ENCODE assay signal across 1 cellular context in the genomic region with DNA sequence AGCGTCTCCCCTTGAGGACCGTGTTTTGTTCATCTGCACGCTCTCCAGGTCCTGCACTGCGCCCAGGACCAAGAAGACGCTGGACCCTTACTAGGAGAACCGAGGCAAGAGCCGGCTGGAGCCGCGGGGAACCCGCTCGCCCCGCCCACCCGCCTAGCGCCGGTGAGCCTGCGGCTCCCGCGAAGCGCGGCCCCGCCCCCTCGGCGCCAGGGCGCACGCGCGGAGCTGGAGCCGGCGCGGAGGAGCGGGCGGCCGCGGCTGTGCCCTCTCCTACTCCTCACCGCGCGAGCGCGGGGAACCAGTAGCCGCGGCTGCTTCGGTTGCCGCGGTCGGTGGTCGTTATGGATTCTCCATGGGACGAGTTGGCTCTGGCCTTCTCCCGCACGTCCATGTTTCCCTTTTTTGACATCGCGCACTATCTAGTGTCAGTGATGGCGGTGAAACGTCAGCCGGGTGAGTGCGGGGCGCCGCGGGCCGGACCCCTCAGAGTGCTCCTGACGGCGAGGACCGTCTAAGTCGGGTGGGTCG.
TF ChIP-seq lines count a peak whose summit lies in the region.

A gene with protein sequence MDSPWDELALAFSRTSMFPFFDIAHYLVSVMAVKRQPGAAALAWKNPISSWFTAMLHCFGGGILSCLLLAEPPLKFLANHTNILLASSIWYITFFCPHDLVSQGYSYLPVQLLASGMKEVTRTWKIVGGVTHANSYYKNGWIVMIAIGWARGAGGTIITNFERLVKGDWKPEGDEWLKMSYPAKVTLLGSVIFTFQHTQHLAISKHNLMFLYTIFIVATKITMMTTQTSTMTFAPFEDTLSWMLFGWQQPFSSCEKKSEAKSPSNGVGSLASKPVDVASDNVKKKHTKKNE (plus strand): TSS at position 222 of the 528 bp plus-strand sequence. CDS start 120 bp downstream, at position 342.

TF ChIP-seq in HepG2, 621 proteins besides CTCF, POLR2A, EP300 and RAD21 (continued from another document and continues in another):
- TF ChIP-seq YEATS4 (CRISPR knock-in tag; IDR thresholded peaks at IDR 0.05; ENCODE audit: borderline replicate concordance) = no peak
- no peak for TF ChIP-seq ZNF337 (CRISPR knock-in tag; IDR thresholded peaks at IDR 0.05; ENCODE audit: borderline replicate concordance, low read depth)
- TF ChIP-seq GZF1 (CRISPR knock-in tag; IDR thresholded peaks at IDR 0.05) = no peak
- TF ChIP-seq ZNF792 (CRISPR knock-in tag; IDR thresholded peaks at IDR 0.05) = no peak
- TF ChIP-seq, protein P1, sequence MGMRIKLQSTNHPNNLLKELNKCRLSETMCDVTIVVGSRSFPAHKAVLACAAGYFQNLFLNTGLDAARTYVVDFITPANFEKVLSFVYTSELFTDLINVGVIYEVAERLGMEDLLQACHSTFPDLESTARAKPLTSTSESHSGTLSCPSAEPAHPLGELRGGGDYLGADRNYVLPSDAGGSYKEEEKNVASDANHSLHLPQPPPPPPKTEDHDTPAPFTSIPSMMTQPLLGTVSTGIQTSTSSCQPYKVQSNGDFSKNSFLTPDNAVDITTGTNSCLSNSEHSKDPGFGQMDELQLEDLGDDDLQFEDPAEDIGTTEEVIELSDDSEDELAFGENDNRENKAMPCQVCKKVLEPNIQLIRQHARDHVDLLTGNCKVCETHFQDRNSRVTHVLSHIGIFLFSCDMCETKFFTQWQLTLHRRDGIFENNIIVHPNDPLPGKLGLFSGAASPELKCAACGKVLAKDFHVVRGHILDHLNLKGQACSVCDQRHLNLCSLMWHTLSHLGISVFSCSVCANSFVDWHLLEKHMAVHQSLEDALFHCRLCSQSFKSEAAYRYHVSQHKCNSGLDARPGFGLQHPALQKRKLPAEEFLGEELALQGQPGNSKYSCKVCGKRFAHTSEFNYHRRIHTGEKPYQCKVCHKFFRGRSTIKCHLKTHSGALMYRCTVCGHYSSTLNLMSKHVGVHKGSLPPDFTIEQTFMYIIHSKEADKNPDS (CRISPR knock-in tag; IDR thresholded peaks at IDR 0.05) = no peak
- no peak for TF ChIP-seq HNRNPL (IDR thresholded peaks at IDR 0.05; ENCODE audit: low read depth, low read length)
- no peak for TF ChIP-seq TOPORS (CRISPR knock-in tag; IDR thresholded peaks at IDR 0.05)
- no peak for TF ChIP-seq NCOA5 (CRISPR knock-in tag; IDR thresholded peaks at IDR 0.05)
- TF ChIP-seq, protein P2, sequence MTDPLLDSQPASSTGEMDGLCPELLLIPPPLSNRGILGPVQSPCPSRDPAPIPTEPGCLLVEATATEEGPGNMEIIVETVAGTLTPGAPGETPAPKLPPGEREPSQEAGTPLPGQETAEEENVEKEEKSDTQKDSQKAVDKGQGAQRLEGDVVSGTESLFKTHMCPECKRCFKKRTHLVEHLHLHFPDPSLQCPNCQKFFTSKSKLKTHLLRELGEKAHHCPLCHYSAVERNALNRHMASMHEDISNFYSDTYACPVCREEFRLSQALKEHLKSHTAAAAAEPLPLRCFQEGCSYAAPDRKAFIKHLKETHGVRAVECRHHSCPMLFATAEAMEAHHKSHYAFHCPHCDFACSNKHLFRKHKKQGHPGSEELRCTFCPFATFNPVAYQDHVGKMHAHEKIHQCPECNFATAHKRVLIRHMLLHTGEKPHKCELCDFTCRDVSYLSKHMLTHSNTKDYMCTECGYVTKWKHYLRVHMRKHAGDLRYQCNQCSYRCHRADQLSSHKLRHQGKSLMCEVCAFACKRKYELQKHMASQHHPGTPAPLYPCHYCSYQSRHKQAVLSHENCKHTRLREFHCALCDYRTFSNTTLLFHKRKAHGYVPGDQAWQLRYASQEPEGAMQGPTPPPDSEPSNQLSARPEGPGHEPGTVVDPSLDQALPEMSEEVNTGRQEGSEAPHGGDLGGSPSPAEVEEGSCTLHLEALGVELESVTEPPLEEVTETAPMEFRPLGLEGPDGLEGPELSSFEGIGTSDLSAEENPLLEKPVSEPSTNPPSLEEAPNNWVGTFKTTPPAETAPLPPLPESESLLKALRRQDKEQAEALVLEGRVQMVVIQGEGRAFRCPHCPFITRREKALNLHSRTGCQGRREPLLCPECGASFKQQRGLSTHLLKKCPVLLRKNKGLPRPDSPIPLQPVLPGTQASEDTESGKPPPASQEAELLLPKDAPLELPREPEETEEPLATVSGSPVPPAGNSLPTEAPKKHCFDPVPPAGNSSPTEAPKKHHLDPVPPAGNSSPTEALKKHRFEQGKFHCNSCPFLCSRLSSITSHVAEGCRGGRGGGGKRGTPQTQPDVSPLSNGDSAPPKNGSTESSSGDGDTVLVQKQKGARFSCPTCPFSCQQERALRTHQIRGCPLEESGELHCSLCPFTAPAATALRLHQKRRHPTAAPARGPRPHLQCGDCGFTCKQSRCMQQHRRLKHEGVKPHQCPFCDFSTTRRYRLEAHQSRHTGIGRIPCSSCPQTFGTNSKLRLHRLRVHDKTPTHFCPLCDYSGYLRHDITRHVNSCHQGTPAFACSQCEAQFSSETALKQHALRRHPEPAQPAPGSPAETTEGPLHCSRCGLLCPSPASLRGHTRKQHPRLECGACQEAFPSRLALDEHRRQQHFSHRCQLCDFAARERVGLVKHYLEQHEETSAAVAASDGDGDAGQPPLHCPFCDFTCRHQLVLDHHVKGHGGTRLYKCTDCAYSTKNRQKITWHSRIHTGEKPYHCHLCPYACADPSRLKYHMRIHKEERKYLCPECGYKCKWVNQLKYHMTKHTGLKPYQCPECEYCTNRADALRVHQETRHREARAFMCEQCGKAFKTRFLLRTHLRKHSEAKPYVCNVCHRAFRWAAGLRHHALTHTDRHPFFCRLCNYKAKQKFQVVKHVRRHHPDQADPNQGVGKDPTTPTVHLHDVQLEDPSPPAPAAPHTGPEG (CRISPR knock-in tag; IDR thresholded peaks at IDR 0.05) = 0 out of 2 replicates have a peak, but pooled peaks have one; percentile 14
- no peak for TF ChIP-seq FOSL2 (CRISPR knock-in tag; IDR thresholded peaks at IDR 0.05)
- TF ChIP-seq ZNF431 (CRISPR knock-in tag; IDR thresholded peaks at IDR 0.05; ENCODE audit: borderline replicate concordance, low read depth) = no peak
- TF ChIP-seq TBL1XR1 (IDR thresholded peaks at IDR 0.05; ENCODE audit: borderline replicate concordance, low read length, partially characterized antibody) = no peak
- TF ChIP-seq ARID2 (CRISPR knock-in tag; IDR thresholded peaks at IDR 0.05; ENCODE audit: borderline replicate concordance) = no peak
- TF ChIP-seq, protein P3, sequence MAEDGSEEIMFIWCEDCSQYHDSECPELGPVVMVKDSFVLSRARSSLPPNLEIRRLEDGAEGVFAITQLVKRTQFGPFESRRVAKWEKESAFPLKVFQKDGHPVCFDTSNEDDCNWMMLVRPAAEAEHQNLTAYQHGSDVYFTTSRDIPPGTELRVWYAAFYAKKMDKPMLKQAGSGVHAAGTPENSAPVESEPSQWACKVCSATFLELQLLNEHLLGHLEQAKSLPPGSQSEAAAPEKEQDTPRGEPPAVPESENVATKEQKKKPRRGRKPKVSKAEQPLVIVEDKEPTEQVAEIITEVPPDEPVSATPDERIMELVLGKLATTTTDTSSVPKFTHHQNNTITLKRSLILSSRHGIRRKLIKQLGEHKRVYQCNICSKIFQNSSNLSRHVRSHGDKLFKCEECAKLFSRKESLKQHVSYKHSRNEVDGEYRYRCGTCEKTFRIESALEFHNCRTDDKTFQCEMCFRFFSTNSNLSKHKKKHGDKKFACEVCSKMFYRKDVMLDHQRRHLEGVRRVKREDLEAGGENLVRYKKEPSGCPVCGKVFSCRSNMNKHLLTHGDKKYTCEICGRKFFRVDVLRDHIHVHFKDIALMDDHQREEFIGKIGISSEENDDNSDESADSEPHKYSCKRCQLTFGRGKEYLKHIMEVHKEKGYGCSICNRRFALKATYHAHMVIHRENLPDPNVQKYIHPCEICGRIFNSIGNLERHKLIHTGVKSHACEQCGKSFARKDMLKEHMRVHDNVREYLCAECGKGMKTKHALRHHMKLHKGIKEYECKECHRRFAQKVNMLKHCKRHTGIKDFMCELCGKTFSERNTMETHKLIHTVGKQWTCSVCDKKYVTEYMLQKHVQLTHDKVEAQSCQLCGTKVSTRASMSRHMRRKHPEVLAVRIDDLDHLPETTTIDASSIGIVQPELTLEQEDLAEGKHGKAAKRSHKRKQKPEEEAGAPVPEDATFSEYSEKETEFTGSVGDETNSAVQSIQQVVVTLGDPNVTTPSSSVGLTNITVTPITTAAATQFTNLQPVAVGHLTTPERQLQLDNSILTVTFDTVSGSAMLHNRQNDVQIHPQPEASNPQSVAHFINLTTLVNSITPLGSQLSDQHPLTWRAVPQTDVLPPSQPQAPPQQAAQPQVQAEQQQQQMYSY (CRISPR knock-in tag; IDR thresholded peaks at IDR 0.05) = no peak
- TF ChIP-seq ZSCAN29 (CRISPR knock-in tag; conservative IDR thresholded peaks at IDR 0.05) = no peak
- TF ChIP-seq ZNF282 (IDR thresholded peaks at IDR 0.05; ENCODE audit: partially characterized antibody) = no peak
- TF ChIP-seq ZBTB7A (CRISPR knock-in tag; IDR thresholded peaks at IDR 0.05) = 0 out of 2 replicates have a peak, but pooled peaks have one; percentile 19
- TF ChIP-seq SMAD9 (CRISPR knock-in tag; IDR thresholded peaks at IDR 0.05) = no peak
- no peak for TF ChIP-seq FOXM1 (CRISPR knock-in tag; IDR thresholded peaks at IDR 0.05)
- TF ChIP-seq SAP130 (CRISPR knock-in tag; IDR thresholded peaks at IDR 0.05; ENCODE audit: low read depth) = peak; percentile 55
- no peak for TF ChIP-seq SIX1 (CRISPR knock-in tag; IDR thresholded peaks at IDR 0.05; ENCODE audit: borderline replicate concordance)
- TF ChIP-seq ZNF235 (CRISPR knock-in tag; IDR thresholded peaks at IDR 0.05; ENCODE audit: borderline replicate concordance) = no peak
- TF ChIP-seq ATAD3A (CRISPR knock-in tag; IDR thresholded peaks at IDR 0.05) = no peak
- TF ChIP-seq, protein P4, sequence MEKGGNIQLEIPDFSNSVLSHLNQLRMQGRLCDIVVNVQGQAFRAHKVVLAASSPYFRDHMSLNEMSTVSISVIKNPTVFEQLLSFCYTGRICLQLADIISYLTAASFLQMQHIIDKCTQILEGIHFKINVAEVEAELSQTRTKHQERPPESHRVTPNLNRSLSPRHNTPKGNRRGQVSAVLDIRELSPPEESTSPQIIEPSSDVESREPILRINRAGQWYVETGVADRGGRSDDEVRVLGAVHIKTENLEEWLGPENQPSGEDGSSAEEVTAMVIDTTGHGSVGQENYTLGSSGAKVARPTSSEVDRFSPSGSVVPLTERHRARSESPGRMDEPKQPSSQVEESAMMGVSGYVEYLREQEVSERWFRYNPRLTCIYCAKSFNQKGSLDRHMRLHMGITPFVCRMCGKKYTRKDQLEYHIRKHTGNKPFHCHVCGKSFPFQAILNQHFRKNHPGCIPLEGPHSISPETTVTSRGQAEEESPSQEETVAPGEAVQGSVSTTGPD (CRISPR knock-in tag; IDR thresholded peaks at IDR 0.05) = no peak
- no peak for TF ChIP-seq TGIF2 (CRISPR knock-in tag; IDR thresholded peaks at IDR 0.05)
- no peak for TF ChIP-seq FOXA3 (CRISPR knock-in tag; IDR thresholded peaks at IDR 0.05)
- TF ChIP-seq PRMT3 (CRISPR knock-in tag; IDR thresholded peaks at IDR 0.05; ENCODE audit: borderline replicate concordance, low read depth) = no peak
- no peak for TF ChIP-seq SPEN (CRISPR knock-in tag; IDR thresholded peaks at IDR 0.05; ENCODE audit: low read depth)
- TF ChIP-seq, protein P5, sequence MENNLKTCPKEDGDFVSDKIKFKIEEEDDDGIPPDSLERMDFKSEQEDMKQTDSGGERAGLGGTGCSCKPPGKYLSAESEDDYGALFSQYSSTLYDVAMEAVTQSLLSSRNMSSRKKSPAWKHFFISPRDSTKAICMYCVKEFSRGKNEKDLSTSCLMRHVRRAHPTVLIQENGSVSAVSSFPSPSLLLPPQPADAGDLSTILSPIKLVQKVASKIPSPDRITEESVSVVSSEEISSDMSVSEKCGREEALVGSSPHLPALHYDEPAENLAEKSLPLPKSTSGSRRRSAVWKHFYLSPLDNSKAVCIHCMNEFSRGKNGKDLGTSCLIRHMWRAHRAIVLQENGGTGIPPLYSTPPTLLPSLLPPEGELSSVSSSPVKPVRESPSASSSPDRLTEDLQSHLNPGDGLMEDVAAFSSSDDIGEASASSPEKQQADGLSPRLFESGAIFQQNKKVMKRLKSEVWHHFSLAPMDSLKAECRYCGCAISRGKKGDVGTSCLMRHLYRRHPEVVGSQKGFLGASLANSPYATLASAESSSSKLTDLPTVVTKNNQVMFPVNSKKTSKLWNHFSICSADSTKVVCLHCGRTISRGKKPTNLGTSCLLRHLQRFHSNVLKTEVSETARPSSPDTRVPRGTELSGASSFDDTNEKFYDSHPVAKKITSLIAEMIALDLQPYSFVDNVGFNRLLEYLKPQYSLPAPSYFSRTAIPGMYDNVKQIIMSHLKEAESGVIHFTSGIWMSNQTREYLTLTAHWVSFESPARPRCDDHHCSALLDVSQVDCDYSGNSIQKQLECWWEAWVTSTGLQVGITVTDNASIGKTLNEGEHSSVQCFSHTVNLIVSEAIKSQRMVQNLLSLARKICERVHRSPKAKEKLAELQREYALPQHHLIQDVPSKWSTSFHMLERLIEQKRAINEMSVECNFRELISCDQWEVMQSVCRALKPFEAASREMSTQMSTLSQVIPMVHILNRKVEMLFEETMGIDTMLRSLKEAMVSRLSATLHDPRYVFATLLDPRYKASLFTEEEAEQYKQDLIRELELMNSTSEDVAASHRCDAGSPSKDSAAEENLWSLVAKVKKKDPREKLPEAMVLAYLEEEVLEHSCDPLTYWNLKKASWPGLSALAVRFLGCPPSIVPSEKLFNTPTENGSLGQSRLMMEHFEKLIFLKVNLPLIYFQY (CRISPR knock-in tag; IDR thresholded peaks at IDR 0.05; ENCODE audit: borderline replicate concordance) = no peak
- TF ChIP-seq, protein P6, sequence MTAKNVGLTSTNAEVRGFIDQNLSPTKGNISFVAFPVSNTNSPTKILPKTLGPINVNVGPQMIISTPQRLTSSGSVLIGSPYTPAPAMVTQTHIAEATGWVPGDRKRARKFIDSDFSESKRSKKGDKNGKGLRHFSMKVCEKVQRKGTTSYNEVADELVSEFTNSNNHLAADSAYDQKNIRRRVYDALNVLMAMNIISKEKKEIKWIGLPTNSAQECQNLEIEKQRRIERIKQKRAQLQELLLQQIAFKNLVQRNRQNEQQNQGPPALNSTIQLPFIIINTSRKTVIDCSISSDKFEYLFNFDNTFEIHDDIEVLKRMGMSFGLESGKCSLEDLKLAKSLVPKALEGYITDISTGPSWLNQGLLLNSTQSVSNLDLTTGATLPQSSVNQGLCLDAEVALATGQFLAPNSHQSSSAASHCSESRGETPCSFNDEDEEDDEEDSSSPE (CRISPR knock-in tag; IDR thresholded peaks at IDR 0.05) = no peak
- TF ChIP-seq KDM3A (CRISPR knock-in tag; IDR thresholded peaks at IDR 0.05; ENCODE audit: low read depth) = no peak
- TF ChIP-seq, protein P7, sequence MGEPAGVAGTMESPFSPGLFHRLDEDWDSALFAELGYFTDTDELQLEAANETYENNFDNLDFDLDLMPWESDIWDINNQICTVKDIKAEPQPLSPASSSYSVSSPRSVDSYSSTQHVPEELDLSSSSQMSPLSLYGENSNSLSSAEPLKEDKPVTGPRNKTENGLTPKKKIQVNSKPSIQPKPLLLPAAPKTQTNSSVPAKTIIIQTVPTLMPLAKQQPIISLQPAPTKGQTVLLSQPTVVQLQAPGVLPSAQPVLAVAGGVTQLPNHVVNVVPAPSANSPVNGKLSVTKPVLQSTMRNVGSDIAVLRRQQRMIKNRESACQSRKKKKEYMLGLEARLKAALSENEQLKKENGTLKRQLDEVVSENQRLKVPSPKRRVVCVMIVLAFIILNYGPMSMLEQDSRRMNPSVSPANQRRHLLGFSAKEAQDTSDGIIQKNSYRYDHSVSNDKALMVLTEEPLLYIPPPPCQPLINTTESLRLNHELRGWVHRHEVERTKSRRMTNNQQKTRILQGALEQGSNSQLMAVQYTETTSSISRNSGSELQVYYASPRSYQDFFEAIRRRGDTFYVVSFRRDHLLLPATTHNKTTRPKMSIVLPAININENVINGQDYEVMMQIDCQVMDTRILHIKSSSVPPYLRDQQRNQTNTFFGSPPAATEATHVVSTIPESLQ (CRISPR knock-in tag; conservative IDR thresholded peaks at IDR 0.05) = no peak
- TF ChIP-seq NFIB (CRISPR knock-in tag; IDR thresholded peaks at IDR 0.05; ENCODE audit: borderline replicate concordance) = no peak
- TF ChIP-seq IRF2 (CRISPR knock-in tag; IDR thresholded peaks at IDR 0.05) = no peak
- no peak for TF ChIP-seq ZNF660 (CRISPR knock-in tag; IDR thresholded peaks at IDR 0.05; ENCODE audit: borderline replicate concordance, low read depth)
- TF ChIP-seq ZNF354B (CRISPR knock-in tag; IDR thresholded peaks at IDR 0.05) = no peak
- no peak for TF ChIP-seq NFE2L1 (CRISPR knock-in tag; IDR thresholded peaks at IDR 0.05; ENCODE audit: borderline replicate concordance)
- TF ChIP-seq PLRG1 (conservative IDR thresholded peaks at IDR 0.05) = no peak
